Comparison of ENCODE assay signal across 19 cellular contexts in the genomic region with DNA sequence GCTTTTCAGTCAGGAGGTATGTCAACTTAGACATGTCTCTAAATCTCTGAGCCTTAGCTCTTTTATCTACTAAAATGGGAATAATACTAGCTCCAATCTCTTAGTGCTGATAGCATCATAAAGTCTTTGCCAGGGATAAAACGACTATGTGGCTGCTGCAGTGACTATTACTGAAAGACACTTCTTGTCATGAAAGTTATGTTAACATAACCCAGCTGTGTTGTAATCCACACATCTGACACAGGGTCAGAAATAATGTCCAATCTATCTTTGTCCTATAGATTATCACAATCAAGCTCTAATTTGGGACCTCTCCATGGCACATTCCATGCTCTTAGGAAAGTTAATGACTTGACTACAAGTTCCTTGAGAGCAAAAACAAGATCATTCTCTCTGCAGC.
DNase-seq lines count a peak whose midpoint lies in the region; ATAC-seq lines count a peak whose summit lies in the region.
"Had no signal": no experiment of that assay in that cellular context is flagged by ENCODE, and none has a peak within 500 bp of the region (broad histone marks: within the 10 kb centered on the region; RNA-seq: fewer than 3 reads in every experiment).

No MANE protein-coding gene starts in this region.

- H3K27ac Mint-ChIP-seq in activated CD4-positive, alpha-beta T cell treated with anti-CD3 and anti-CD28 coated beads for 36 hours, result peak overlapping the region; percentile 0
- H3K27ac Mint-ChIP-seq in IgD-negative memory B cell, result peak overlapping the region; percentile 21 to 80 (median 50)
- H3K27ac Mint-ChIP-seq in memory B cell, result peak overlapping the region; percentile 84

- H3K4me1 Mint-ChIP-seq in activated CD4-positive, alpha-beta T cell treated with anti-CD3 and anti-CD28 coated beads for 36 hours, result peaks cover 90% of the 10 kb centered on the region
- H3K4me1 Mint-ChIP-seq in IgD-negative memory B cell (peaks cover 57 to 86% (median 74%) of the 10 kb centered on the region in 3 donors), memory B cell (peaks cover 71% of the 10 kb centered on the region)

- no peak for ATAC-seq in activated CD4-positive, alpha-beta T cell treated with anti-CD3 and anti-CD28 coated beads for 36 hours
- ATAC-seq in memory B cell (ENCODE audit: low read depth) (no peak), HG02610 (IDR thresholded peaks at IDR 0.05; ENCODE audit: unreplicated experiment) (no peak), HG03095 (IDR thresholded peaks at IDR 0.05; ENCODE audit: unreplicated experiment) (no peak), GM18861 (IDR thresholded peaks at IDR 0.05; ENCODE audit: unreplicated experiment) (no peak)

- H3K4me3 Mint-ChIP-seq in activated CD4-positive, alpha-beta T cell treated with anti-CD3 and anti-CD28 coated beads for 36 hours, result no peak overlapping the region
- H3K4me3 Mint-ChIP-seq in IgD-negative memory B cell, result no peak overlapping the region
- H3K4me3 Mint-ChIP-seq in memory B cell, result no peak overlapping the region

- peaks cover 11% of the 10 kb centered on the region for H3K36me3 Mint-ChIP-seq in activated CD4-positive, alpha-beta T cell treated with anti-CD3 and anti-CD28 coated beads for 36 hours (ENCODE audit: low read depth)
- H3K36me3 Mint-ChIP-seq in IgD-negative memory B cell (no peaks in the 10 kb centered on the region), memory B cell (peaks cover 8% of the 10 kb centered on the region)

- DNase-seq in activated CD4-positive, alpha-beta T cell treated with anti-CD3 and anti-CD28 coated beads for 36 hours, result no peak
- no peak for DNase-seq in activated CD4-positive, alpha-beta T cell treated with anti-CD3 and anti-CD28 coated beads, Interleukin-2, amount 50 U/mL, for 1 hour
- DNase-seq in memory B cell (ENCODE audit: low spot score in 2 of 2), result no peak
- DNase-seq: 8988T; AML-193; COR-L47; DND-41; IMR-90; NCI-H1105; NCI-H2029 treated with DMSO at 0.1 percent for 48 hours; NCI-H226; NCI-H510A treated with DMSO at 0.1 percent for 48 hours; NCI-H774; NK-92 treated with Interleukin-12 subunit alpha and Interleukin-12 subunit beta, amount 100 ng/mL, for 24 hours; SJCRH30 had no signal

- POLR2A ChIA-PET in activated CD4-positive, alpha-beta T cell treated with anti-CD3 and anti-CD28 coated beads for 36 hours (lab: Charles Lee), result interaction anchor here (1.3 kb wide), 1 partner anchor 10 kb away, joined by 3 read pairs; no protein-coding TSS in a partner anchor

- intact Hi-C loops in activated CD4-positive, alpha-beta T cell treated with anti-CD3 and anti-CD28 coated beads for 36 hours (cut with DNase I, micrococcal nuclease), result no loop called here

- H3K9me3 Mint-ChIP-seq in activated CD4-positive, alpha-beta T cell treated with anti-CD3 and anti-CD28 coated beads for 36 hours (ENCODE audit: low read depth), result no peaks in the 10 kb centered on the region
- no peaks in the 10 kb centered on the region for H3K9me3 Mint-ChIP-seq in IgD-negative memory B cell
- no peaks in the 10 kb centered on the region for H3K9me3 Mint-ChIP-seq in memory B cell

- H3K27me3 Mint-ChIP-seq in activated CD4-positive, alpha-beta T cell treated with anti-CD3 and anti-CD28 coated beads for 36 hours, result no peaks in the 10 kb centered on the region
- no peaks in the 10 kb centered on the region for H3K27me3 Mint-ChIP-seq in IgD-negative memory B cell
- H3K27me3 Mint-ChIP-seq in memory B cell, result no peaks in the 10 kb centered on the region

- CTCF ChIA-PET in activated CD4-positive, alpha-beta T cell treated with anti-CD3 and anti-CD28 coated beads for 36 hours (lab: Charles Lee), result interaction anchor here (0.7 to 2.3 kb wide), 6 partner anchors 9 to 172 kb away, joined by 3 to 6 read pairs (median 4); no protein-coding TSS in a partner anchor

Comparison
In these comparisons a context has a peak if more than half of its experiments do, and no peak if none do; other contexts are left out.
1. H3K27ac Mint-ChIP-seq: peak in every context shown above with its lines; median percentile 84 in memory B cell; 50 in IgD-negative memory B cell; 0 in activated CD4-positive, alpha-beta T cell treated with anti-CD3 and anti-CD28 coated beads for 36 hours.